Comparison of ENCODE assay signal across 8 cellular contexts in the genomic region with DNA sequence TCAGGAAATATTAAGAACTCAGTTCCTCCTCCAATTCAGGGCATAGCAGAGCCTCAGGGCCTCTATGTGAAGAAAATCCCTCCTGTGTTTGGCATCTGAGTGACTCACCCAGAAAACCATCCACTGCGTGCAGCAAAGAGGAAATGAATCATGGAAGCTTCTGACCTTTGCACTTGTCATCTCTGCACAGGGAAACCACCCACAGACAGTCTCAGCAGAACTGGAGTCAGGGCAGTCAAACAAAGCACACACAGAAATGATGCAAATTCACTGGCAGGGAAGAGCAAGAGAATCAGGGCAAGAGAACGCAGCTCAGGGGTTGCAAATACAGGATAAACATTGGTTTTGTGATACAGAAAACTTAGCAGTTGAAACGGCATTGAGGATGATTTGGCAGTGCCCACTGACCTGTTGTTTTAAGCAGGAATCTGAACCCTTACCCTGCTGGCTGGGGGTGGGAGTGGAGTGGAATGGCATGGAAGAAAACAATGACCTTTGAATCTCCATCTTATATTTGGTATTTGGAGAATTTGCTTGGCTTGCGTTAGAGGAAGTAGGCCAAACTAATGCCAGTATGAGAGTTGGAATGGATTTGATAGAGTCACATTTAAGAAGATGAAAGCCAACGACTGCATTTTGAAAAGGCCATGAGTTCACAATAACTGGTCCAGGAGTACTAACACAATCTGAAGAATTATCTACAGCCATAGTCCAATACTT. TPM values are rescaled to one million over a fixed set of nuclear protein-coding genes. Genes with fewer than 3 reads are reported as not detected.
DNase-seq lines count a peak whose midpoint lies in the region; ATAC-seq and TF ChIP-seq lines count a peak whose summit lies in the region.

No MANE protein-coding gene starts in this region.

- TF ChIP-seq CTCF in retinal pigment epithelial cell (conservative IDR thresholded peaks at IDR 0.05; ENCODE audit: low read depth, low read length) (peak; percentile 12), uterus (IDR thresholded peaks at IDR 0.05) (no peak)

- H3K4me1 Mint-ChIP-seq in activated naive CD4-positive, alpha-beta T cell treated with anti-CD3 and anti-CD28 coated beads, Interleukin-2, amount 50 U/mL, for 24 hours, result peaks cover 58% of the 10 kb centered on the region

- H3K9ac ChIP-seq in SK-N-MC (ENCODE audit: insufficient read length), result no peak overlapping the region

- H3K27me3 ChIP-seq in uterus, result no peaks in the 10 kb centered on the region

- intact Hi-C loops in cardiac septum (cut with DNase I), result loop anchor here (2.0 to 5.0 kb wide), 3 partner anchors 39 to 53 kb away; a partner anchor contains a TSS
- intact Hi-C loops in uterus (cut with DNase I; ENCODE audit: low total_unique reads), result no loop called here

- TF ChIP-seq POLR2A in uterus (IDR thresholded peaks at IDR 0.05), result no peak

- H3K27ac ChIP-seq in SK-N-MC, result peak overlapping the region; percentile 65
- peak overlapping the region; percentile 55 to 58 for H3K27ac ChIP-seq in uterus

- peaks cover 2% of the 10 kb centered on the region for H3K36me3 Mint-ChIP-seq in activated naive CD4-positive, alpha-beta T cell treated with anti-CD3 and anti-CD28 coated beads, Interleukin-2, amount 50 U/mL, for 24 hours

- peak; percentile 95 for ATAC-seq in GM19395 (IDR thresholded peaks at IDR 0.05; ENCODE audit: unreplicated experiment)
- ATAC-seq in HG03460 (IDR thresholded peaks at IDR 0.05; ENCODE audit: unreplicated experiment), result peak; percentile 94

- H3K9me3 ChIP-seq in SK-N-MC (ENCODE audit: low read depth, low read length) (no peaks in the 10 kb centered on the region), uterus (no peaks in the 10 kb centered on the region)

- no peaks in the 10 kb centered on the region for H3K36me3 ChIP-seq in SK-N-MC (ENCODE audit: insufficient read depth, low read length)
- H3K36me3 ChIP-seq in uterus, result no peaks in the 10 kb centered on the region

- peak; percentile 94 for DNase-seq in AG20443 (ENCODE audit: low spot score)
- peak; percentile 86 for DNase-seq in SK-N-MC (ENCODE audit: low read depth, low spot score)
- DNase-seq in cardiac septum (ENCODE audit: low spot score), result peak; percentile 79
- DNase-seq in retinal pigment epithelial cell (ENCODE audit: low read depth), result peak; percentile 98
- peak; percentile 33 to 70 for DNase-seq in uterus

- H3K4me3 ChIP-seq in SK-N-MC (0 out of 2 replicates have a peak overlapping the region, but pooled peaks have one; percentile 24), retinal pigment epithelial cell (ENCODE audit: low read length) (no peak overlapping the region), uterus (no peak overlapping the region)

- H3K27ac Mint-ChIP-seq in activated naive CD4-positive, alpha-beta T cell treated with anti-CD3 and anti-CD28 coated beads, Interleukin-2, amount 50 U/mL, for 24 hours, result peak overlapping the region; percentile 93

- H3K4me3 Mint-ChIP-seq in activated naive CD4-positive, alpha-beta T cell treated with anti-CD3 and anti-CD28 coated beads, Interleukin-2, amount 50 U/mL, for 24 hours, result peak overlapping the region; percentile 73

- no peaks in the 10 kb centered on the region for H3K27me3 Mint-ChIP-seq in activated naive CD4-positive, alpha-beta T cell treated with anti-CD3 and anti-CD28 coated beads, Interleukin-2, amount 50 U/mL, for 24 hours

- H3K9me3 Mint-ChIP-seq in activated naive CD4-positive, alpha-beta T cell treated with anti-CD3 and anti-CD28 coated beads, Interleukin-2, amount 50 U/mL, for 24 hours, result no peaks in the 10 kb centered on the region

- H3K4me1 ChIP-seq in uterus, result no peaks in the 10 kb centered on the region

RNA-seq across cellular contexts. Expression of a gene that starts 53.5 kb away (rescaled TPM):
- total RNA-seq in cardiac septum (99.4 TPM), uterus (10 to 100 TPM in 1 of 4 donors, 1 to 10 TPM in 2, under 1 TPM in 1; 0.59 to 34.8 (median 6.7) TPM)
